11 cellular contexts compared by ENCODE assay signal in the genomic region with DNA sequence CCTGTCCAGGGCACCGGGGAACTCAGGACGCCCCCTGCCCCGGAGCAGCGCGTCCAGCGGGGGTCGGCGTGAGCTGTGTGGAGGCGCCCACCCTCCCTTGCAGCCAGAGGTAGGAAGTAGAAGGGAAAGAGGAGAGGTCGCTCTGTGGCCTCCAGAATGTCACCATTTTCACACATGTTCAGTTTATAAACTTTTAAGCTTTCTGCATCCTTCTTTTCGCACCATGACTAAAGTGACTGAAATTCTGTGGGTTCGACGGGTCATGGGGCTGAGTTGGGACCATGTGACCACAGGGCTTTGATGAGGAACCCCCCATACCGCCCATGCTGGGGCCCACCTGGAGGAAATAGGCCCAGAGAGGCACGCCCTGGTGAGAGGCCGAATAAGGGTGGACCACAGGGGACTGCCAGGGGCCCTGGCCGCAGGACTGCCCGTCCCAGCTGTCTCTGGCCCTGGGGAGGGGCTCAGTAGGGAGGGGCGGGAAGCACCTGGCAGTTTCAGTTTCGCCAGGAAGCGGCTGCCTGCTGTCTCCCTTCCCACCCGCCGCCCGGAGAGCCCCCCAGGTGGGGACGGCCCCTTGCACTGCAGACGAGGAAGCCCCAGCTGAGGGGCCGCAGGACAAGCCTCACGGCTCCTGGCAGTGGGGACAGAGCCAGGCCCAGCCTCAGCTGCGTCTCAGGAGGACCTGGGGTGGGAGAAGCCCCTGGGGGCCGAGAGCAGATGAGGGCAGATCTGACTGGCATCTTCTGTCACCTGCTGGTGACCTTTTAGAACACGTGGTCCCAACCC. TPM values are rescaled to one million over a fixed set of nuclear protein-coding genes. Genes with fewer than 3 reads are reported as not detected.
DNase-seq lines count a peak whose midpoint lies in the region; ATAC-seq, FAIRE-seq and TF ChIP-seq lines count a peak whose summit lies in the region.
"Had no signal": no experiment of that assay in that cellular context is flagged by ENCODE, and none has a peak within 500 bp of the region (broad histone marks: within the 10 kb centered on the region; RNA-seq: fewer than 3 reads in every experiment).

No MANE protein-coding gene starts in this region.

- FAIRE-seq in frontal cortex (lab: Jason Lieb, UNC), result no peak

- H3K9me3 ChIP-seq in mucosa of descending colon, result no peaks in the 10 kb centered on the region
- H3K9me3 ChIP-seq in testis, result no peaks in the 10 kb centered on the region

- intact Hi-C loops in mucosa of descending colon (cut with DNase I, micrococcal nuclease), result no loop called here
- intact Hi-C loops in testis (cut with DNase I; ENCODE audit: low total_unique reads), result no loop called here
- intact Hi-C loops in sciatic nerve (cut with DNase I), result no loop called here

- WGBS in testis, 2 donors, result 72 to 90% methylated on average over 13 to 31 of the region's 31 CpGs

- no peaks in the 10 kb centered on the region for H3K4me1 ChIP-seq in mucosa of descending colon (ENCODE audit: low read depth)
- no peaks in the 10 kb centered on the region for H3K4me1 ChIP-seq in testis

- H3K36me3 ChIP-seq in mucosa of descending colon (ENCODE audit: low read depth) (no peaks in the 10 kb centered on the region), testis (ENCODE audit: low read depth, missing control alignments) (no peaks in the 10 kb centered on the region)
- H3K36me3 ChIP-seq: cardiac muscle cell had no signal

- no peak overlapping the region for H3K4me3 ChIP-seq in mucosa of descending colon
- H3K4me3 ChIP-seq in testis, result no peak overlapping the region
- H3K4me3 ChIP-seq: cardiac muscle cell had no signal

- no peaks in the 10 kb centered on the region for H3K27me3 ChIP-seq in testis
- H3K27me3 ChIP-seq: cardiac muscle cell had no signal

- H3K27ac ChIP-seq in testis, result no peak overlapping the region
- H3K27ac ChIP-seq: cardiac muscle cell had no signal

- DNase-seq in mucosa of descending colon (peak; percentile 34 to 86 (median 65)), testis (no peak), HuH-7.5 (ENCODE audit: low spot score) (no peak), sciatic nerve (ENCODE audit: low spot score) (no peak), frontal cortex (ENCODE audit: low spot score in 2 of 2) (no peak)

- ATAC-seq in GM18520 (IDR thresholded peaks at IDR 0.05; ENCODE audit: unreplicated experiment) (peak; percentile 40), GM21528 (IDR thresholded peaks at IDR 0.05; ENCODE audit: low FRiP score, unreplicated experiment) (peak; percentile 50), HG03520 (IDR thresholded peaks at IDR 0.05; ENCODE audit: unreplicated experiment) (peak; percentile 43), mucosa of descending colon (peak; percentile 65), sciatic nerve (no peak)
- ATAC-seq: left lobe of liver had no signal

- TF ChIP-seq CTCF in mucosa of descending colon (IDR thresholded peaks at IDR 0.05) (no peak), testis (IDR thresholded peaks at IDR 0.05) (no peak)

- no peak for TF ChIP-seq POLR2A in testis (IDR thresholded peaks at IDR 0.05)

RNA-seq across cellular contexts. Expression of gene CBFA2T3, which starts 9.0 kb away (rescaled TPM):
- total RNA-seq in mucosa of descending colon, result 10 to 100 TPM in 1 of 3 donors, 1 to 10 TPM in 2; 6.9 to 12.8 (median 8.4) TPM
- 10 to 100 TPM in 1 of 2 donors, 1 to 10 TPM in 1; 9.2 to 11.9 TPM for total RNA-seq in testis
- polyA plus RNA-seq in testis (ENCODE audit: insufficient read depth, low read depth, low replicate concordance), result 7.1 TPM
- total RNA-seq in sciatic nerve, result 8.2 TPM
- total RNA-seq in frontal cortex, result 0.82 TPM
- total RNA-seq: SK-MEL-5 had no signal

Comparison
In these comparisons a context has a peak if more than half of its experiments do, and no peak if none do; other contexts are left out.
1. DNase-seq: peak in mucosa of descending colon (3 of 3); none in testis (single experiment), HuH-7.5 (single experiment), sciatic nerve (single experiment) and frontal cortex (0 of 2).